In the genomic region with DNA sequence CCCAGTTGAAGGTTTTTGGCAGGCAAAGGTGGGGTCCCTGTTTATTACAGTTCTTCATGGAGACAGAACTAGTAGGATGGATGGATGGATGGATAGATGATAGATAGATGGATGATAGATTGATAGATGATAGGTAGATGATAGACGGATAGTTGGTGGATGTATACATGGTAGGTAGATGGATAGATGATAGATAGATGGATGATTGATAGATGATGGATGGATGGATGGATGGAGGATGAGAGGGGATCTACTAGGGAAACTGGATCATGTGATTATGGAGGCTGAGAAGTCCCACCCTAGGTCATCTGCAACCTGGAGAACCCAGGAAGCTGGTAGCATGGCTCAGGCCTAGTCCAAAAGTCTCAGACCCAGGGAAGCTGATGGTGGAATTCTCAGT, we compare ENCODE assay signal across 13 cellular contexts.
DNase-seq lines count a peak whose midpoint lies in the region; ATAC-seq, FAIRE-seq and TF ChIP-seq lines count a peak whose summit lies in the region.
"Had no signal": no experiment of that assay in that cellular context is flagged by ENCODE, and none has a peak within 500 bp of the region (broad histone marks: within the 10 kb centered on the region; RNA-seq: fewer than 3 reads in every experiment).

No MANE protein-coding gene starts in this region.

- no peak overlapping the region for H2BK5ac ChIP-seq in H1 (ENCODE audit: low read depth, low read length)

- H3K79me2 ChIP-seq in HepG2 (ENCODE audit: insufficient read depth, low read length) (no peaks in the 10 kb centered on the region), OCI-LY3 (ENCODE audit: low read length) (peaks cover 26% of the 10 kb centered on the region), H1 (ENCODE audit: control insufficient read depth in 1 of 2, insufficient read depth in 2 of 2, low read length in 2 of 2) (peaks cover 0 to 3% of the 10 kb centered on the region in 2 experiments; a peak in 1 of 4 replicates)

- H3K27ac Mint-ChIP-seq in CD8-positive, alpha-beta memory T cell = peak overlapping the region in 3 of 8 donors; percentile 26 to 76 (median 39)

- H3K9ac ChIP-seq in HepG2 (ENCODE audit: insufficient read depth, low read depth, low read length) = no peak overlapping the region
- no peak overlapping the region for H3K9ac ChIP-seq in OCI-LY3 (ENCODE audit: low read length)
- H3K9ac ChIP-seq in H1 (replicated peaks in 1 of 4; ENCODE audit: extremely low read depth in 1 of 4, low read depth in 3 of 4, low read length in 3 of 4) = no peak overlapping the region

- H3K27me3 Mint-ChIP-seq in CD8-positive, alpha-beta memory T cell = no peaks in the 10 kb centered on the region

- H3K18ac ChIP-seq in H1 (ENCODE audit: extremely low read depth, low read length) = no peak overlapping the region

- no peak overlapping the region for H3K14ac ChIP-seq in H1 (ENCODE audit: insufficient read length)

- no peak overlapping the region for H3K27ac ChIP-seq in HepG2 (ENCODE audit: extremely low read length, insufficient read depth, low read length)
- no peak overlapping the region for H3K27ac ChIP-seq in right lobe of liver
- 0 out of 2 replicates have a peak overlapping the region, but pooled peaks have one; percentile 22 for H3K27ac ChIP-seq in OCI-LY3 (ENCODE audit: low read length)
- no peak overlapping the region for H3K27ac ChIP-seq in H1 (ENCODE audit: low read depth, low read length)
- no peak overlapping the region for H3K27ac ChIP-seq in CD8-positive, alpha-beta memory T cell (ENCODE audit: low read depth, low read length)
- no peak overlapping the region for H3K27ac ChIP-seq in testis
- H3K27ac ChIP-seq: A549 had no signal

- POLR2A ChIA-PET in HepG2 (lab: Yijun Ruan, JAX) = no interaction called here
- POLR2A ChIA-PET in H1 (lab: Charles Lee; ENCODE audit: partially characterized antibody) = no interaction called here
- POLR2A ChIA-PET in CD8-positive, alpha-beta memory T cell (lab: Charles Lee) = no interaction called here

- H3K4me1 Mint-ChIP-seq in CD8-positive, alpha-beta memory T cell = peaks cover 26 to 50% (median 39%) of the 10 kb centered on the region in 3 donors

- H3K4me1 ChIP-seq in HepG2 (ENCODE audit: insufficient read depth, low read length) (no peaks in the 10 kb centered on the region), right lobe of liver (no peaks in the 10 kb centered on the region), OCI-LY3 (ENCODE audit: low read length) (peaks cover 20% of the 10 kb centered on the region), H1 (replicated peaks in 1 of 4; ENCODE audit: control insufficient read depth in 3 of 4, insufficient read depth in 4 of 4, low read length in 3 of 4) (peaks cover 0 to 4% (median 1%) of the 10 kb centered on the region in 4 experiments; a peak in 4 of 7 replicates), testis (peaks cover 4% of the 10 kb centered on the region)
- peaks cover 25% of the 10 kb centered on the region for H3K4me1 ChIP-seq in CD8-positive, alpha-beta memory T cell (ENCODE audit: insufficient read depth, low read length)
- H3K4me1 ChIP-seq: BE2C had no signal

- TF ChIP-seq CTCF in HepG2 (CRISPR knock-in tag; IDR thresholded peaks at IDR 0.05) = no peak
- no peak for TF ChIP-seq CTCF in right lobe of liver (IDR thresholded peaks at IDR 0.05)
- TF ChIP-seq CTCF in OCI-LY3 (IDR thresholded peaks at IDR 0.05; ENCODE audit: low read depth, low read length) = no peak
- TF ChIP-seq CTCF in H1 (IDR thresholded peaks at IDR 0.05; ENCODE audit: control extremely low read depth in 1 of 3, insufficient read depth in 1 of 3, low read depth in 1 of 3, low read length in 3 of 3) = no peak
- no peak for TF ChIP-seq CTCF in testis (IDR thresholded peaks at IDR 0.05)

- H4K8ac ChIP-seq in H1 (ENCODE audit: extremely low read depth, insufficient read depth, low read length) = no peak overlapping the region

- no TSS peak for BruUV-seq in HepG2 (replicated peaks; lab: Mats Ljungman, UMichigan)

- no peak overlapping the region for H4K5ac ChIP-seq in H1 (ENCODE audit: insufficient read length, low read depth, low read length)

- H4K91ac ChIP-seq in H1 (replicated peaks; ENCODE audit: insufficient read length, low read length) = no peak overlapping the region

- H2BK12ac ChIP-seq in H1 (ENCODE audit: low read depth, low read length) = no peak overlapping the region

- no peak overlapping the region for H3K23ac ChIP-seq in H1 (ENCODE audit: insufficient read length)

- ATAC-seq in HepG2 = no peak
- ATAC-seq in right lobe of liver = no peak

- TF ChIP-seq POLR2A in HepG2 (IDR thresholded peaks at IDR 0.05; ENCODE audit: insufficient read depth in 1 of 2, low read depth in 2 of 2, low read length in 2 of 2) = no peak
- TF ChIP-seq POLR2A in right lobe of liver (IDR thresholded peaks at IDR 0.05) = no peak
- no peak for TF ChIP-seq POLR2A in H1 (IDR thresholded peaks at IDR 0.05; ENCODE audit: control extremely low read depth in 1 of 2, low read depth in 2 of 2, low read length in 2 of 2)
- TF ChIP-seq POLR2A in testis (IDR thresholded peaks at IDR 0.05) = no peak

- H4K20me1 ChIP-seq in HepG2 (ENCODE audit: insufficient read depth, low read length) (no peaks in the 10 kb centered on the region), OCI-LY3 (ENCODE audit: insufficient read depth, low read length) (0 out of 2 replicates have a peak, but pooled peaks cover 3% of the 10 kb centered on the region), H1 (replicated peaks in 1 of 2; ENCODE audit: control insufficient read depth in 1 of 2, insufficient read depth in 2 of 2, low read length in 2 of 2) (peaks cover 4 to 13% of the 10 kb centered on the region in 2 experiments)

- no peak overlapping the region for H3K4me2 ChIP-seq in HepG2 (ENCODE audit: low read depth, low read length)
- H3K4me2 ChIP-seq in OCI-LY3 (ENCODE audit: low read length) = no peak overlapping the region
- H3K4me2 ChIP-seq in H1 (ENCODE audit: insufficient read depth in 1 of 2, low read depth in 2 of 2, low read length in 2 of 2) = no peak overlapping the region
- H3K4me2 ChIP-seq: A549 had no signal

- H2AFZ ChIP-seq in HepG2 (ENCODE audit: low read length) (no peak overlapping the region), OCI-LY3 (ENCODE audit: low read depth, low read length) (no peak overlapping the region), H1 (ENCODE audit: low read length) (no peak overlapping the region)

- H3K9me3 Mint-ChIP-seq in CD8-positive, alpha-beta memory T cell = no peaks in the 10 kb centered on the region

- DNase-seq in HepG2 (ENCODE audit: low spot score) (no peak), right lobe of liver (no peak), H1 (ENCODE audit: low read depth in 1 of 2, low spot score in 2 of 2) (no peak), testis (no peak), NCI-H446 treated with DMSO at 0.1 percent for 48 hours (lab: John Stamatoyannopoulos, UW) (no peak)
- no peak for DNase-seq in CD8-positive, alpha-beta memory T cell
- DNase-seq: BE2C, Calu3, DMS 273 treated with DMSO at 0.1 percent for 48 hours, HCEC 1CT, IMR-90 had no signal

- no peak for TF ChIP-seq RAD21 in HepG2 (CRISPR knock-in tag; IDR thresholded peaks at IDR 0.05)
- no peak for TF ChIP-seq RAD21 in H1 (IDR thresholded peaks at IDR 0.05 in 1 of 2, conservative IDR thresholded peaks at IDR 0.05 in 1 of 2; ENCODE audit: low read depth in 2 of 2, low read length in 2 of 2)

- H3K36me3 Mint-ChIP-seq in CD8-positive, alpha-beta memory T cell = peaks cover 7 to 63% (median 21%) of the 10 kb centered on the region in 3 donors

- H3K4ac ChIP-seq in H1 (replicated peaks; ENCODE audit: insufficient read length, low read depth, low read length) = no peak overlapping the region

- no peak for TF ChIP-seq EP300 in HepG2 (IDR thresholded peaks at IDR 0.05; ENCODE audit: low read depth in 2 of 2, low read length in 2 of 2)
- no peak for TF ChIP-seq EP300 in HepG2 (CRISPR knock-in tag; IDR thresholded peaks at IDR 0.05; ENCODE audit: borderline replicate concordance)
- no peak for TF ChIP-seq EP300 in H1 (IDR thresholded peaks at IDR 0.05; ENCODE audit: borderline replicate concordance in 1 of 2, low read depth in 2 of 2, low read length in 2 of 2)

- peaks cover 3% of the 10 kb centered on the region; the same call in 1 of the 2 replicates for H3K23me2 ChIP-seq in H1 (ENCODE audit: low read depth, low read length)

- H3K27me3 ChIP-seq in HepG2 (ENCODE audit: control insufficient read depth in 1 of 2, insufficient read depth in 2 of 2, low read length in 2 of 2) (no peaks in the 10 kb centered on the region), right lobe of liver (no peaks in the 10 kb centered on the region), OCI-LY3 (ENCODE audit: low read depth, low read length) (no peaks in the 10 kb centered on the region), H1 (replicated peaks in 1 of 4; ENCODE audit: control insufficient read depth in 3 of 4, extremely low read depth in 1 of 4, insufficient read depth in 3 of 4, low read length in 3 of 4) (no peaks in the 10 kb centered on the region), testis (no peaks in the 10 kb centered on the region)
- H3K27me3 ChIP-seq in CD8-positive, alpha-beta memory T cell (ENCODE audit: insufficient read depth, low read length, poor library complexity, severe bottlenecking) = no peaks in the 10 kb centered on the region
- H3K27me3 ChIP-seq: BE2C had no signal

- no peak overlapping the region for H2AK5ac ChIP-seq in H1 (ENCODE audit: low read depth, low read length)

- in situ Hi-C loops in HepG2 (cut with HindIII; ENCODE audit: extremely low pct_ligation_motif_present, low pct_unique_long_range_greater_than_20kb) = no loop called here

- H3K79me1 ChIP-seq in H1 (ENCODE audit: low read depth, low read length) = peaks cover 2% of the 10 kb centered on the region; the same call in 1 of the 2 replicates

- H3K9me3 ChIP-seq in HepG2 (ENCODE audit: low read length) = no peaks in the 10 kb centered on the region
- H3K9me3 ChIP-seq in right lobe of liver = no peaks in the 10 kb centered on the region
- no peaks in the 10 kb centered on the region for H3K9me3 ChIP-seq in OCI-LY3 (ENCODE audit: insufficient read depth, low read length)
- no peaks in the 10 kb centered on the region for H3K9me3 ChIP-seq in H1 (ENCODE audit: insufficient read depth in 2 of 2, low read depth in 1 of 2, low read length in 1 of 2)
- H3K9me3 ChIP-seq in CD8-positive, alpha-beta memory T cell (ENCODE audit: low read length) = no peaks in the 10 kb centered on the region
- H3K9me3 ChIP-seq in testis = no peaks in the 10 kb centered on the region
- H3K9me3 ChIP-seq: A549, BE2C had no signal

- no peak overlapping the region for H2BK120ac ChIP-seq in H1 (replicated peaks; ENCODE audit: low read depth, low read length)

- H2BK15ac ChIP-seq in H1 (ENCODE audit: low read length) = no peak overlapping the region

- CTCF ChIA-PET in HepG2 (lab: Yijun Ruan, JAX; ENCODE audit: low intra/inter-chr PET ratio, low total read pairs) = no interaction called here
- CTCF ChIA-PET in H1 (lab: Charles Lee; ENCODE audit: partially characterized antibody) = no interaction called here
- CTCF ChIA-PET in CD8-positive, alpha-beta memory T cell (lab: Charles Lee) = no interaction called here

- no peak overlapping the region for H3K4me3 Mint-ChIP-seq in CD8-positive, alpha-beta memory T cell

- peak overlapping the region; percentile 64 for H3K56ac ChIP-seq in H1 (replicated peaks; ENCODE audit: insufficient read length, low read depth, low read length)

- H2BK20ac ChIP-seq in H1 (ENCODE audit: low read length) = no peak overlapping the region

- no peak for FAIRE-seq in HepG2 (lab: Jason Lieb, UNC)
- no peak for FAIRE-seq in H1 (lab: Jason Lieb, UNC)
- FAIRE-seq: A549 had no signal

- no peak overlapping the region for H3K4me3 ChIP-seq in HepG2 (replicated peaks in 1 of 3; ENCODE audit: insufficient read depth in 1 of 3, low read depth in 2 of 3, low read length in 3 of 3)
- H3K4me3 ChIP-seq in right lobe of liver = no peak overlapping the region
- H3K4me3 ChIP-seq in OCI-LY3 (ENCODE audit: low read length) = no peak overlapping the region
- no peak overlapping the region for H3K4me3 ChIP-seq in H1 (ENCODE audit: extremely low read depth in 1 of 4, insufficient read depth in 2 of 4, low read depth in 3 of 4, low read length in 4 of 4)
- H3K4me3 ChIP-seq in CD8-positive, alpha-beta memory T cell (ENCODE audit: low read length) = no peak overlapping the region
- no peak overlapping the region for H3K4me3 ChIP-seq in testis
- H3K4me3 ChIP-seq: A549 had no signal

- WGBS in HepG2 (ENCODE audit: low lambda C conversion rate) = 97% methylated on average over 1 of the region's 1 CpG
- WGBS in right lobe of liver (ENCODE audit: insufficient coverage, low coverage, low lambda C conversion rate, missing lambda C conversion rate) = 64% methylated on average over 1 of the region's 1 CpG
- 100% methylated on average over 1 of the region's 1 CpG for WGBS in H1 (ENCODE audit: extremely low coverage in 1 of 2, insufficient coverage in 1 of 2, insufficient read length in 1 of 2, insufficient replicate concordance in 2 of 2, low coverage in 1 of 2, low lambda C conversion rate in 2 of 2, missing lambda C conversion rate in 1 of 2), 2 experiments
- 88 to 92% methylated on average over 1 of the region's 1 CpG for WGBS in testis, 2 donors

- H3K36me3 ChIP-seq in HepG2 (replicated peaks in 1 of 2; ENCODE audit: control insufficient read depth in 1 of 2, insufficient read depth in 2 of 2, low read length in 2 of 2) (peaks cover 41 to 80% of the 10 kb centered on the region in 2 experiments), right lobe of liver (no peaks in the 10 kb centered on the region), OCI-LY3 (replicated peaks; ENCODE audit: low read depth, low read length) (peaks cover 51% of the 10 kb centered on the region), H1 (ENCODE audit: control insufficient read depth in 2 of 4, insufficient read depth in 4 of 4, low read length in 3 of 4) (peaks cover 10 to 47% (median 17%) of the 10 kb centered on the region in 4 experiments; a peak in 7 of 8 replicates), testis (ENCODE audit: low read depth, missing control alignments) (no peaks in the 10 kb centered on the region)
- peaks cover 32% of the 10 kb centered on the region for H3K36me3 ChIP-seq in CD8-positive, alpha-beta memory T cell (ENCODE audit: insufficient read depth, low read length)

- intact Hi-C loops in HepG2 (cut with micrococcal nuclease; ENCODE audit: unreplicated experiment) = no loop called here
- intact Hi-C loops in right lobe of liver (cut with DNase I) = no loop called here
- intact Hi-C loops in testis (cut with DNase I; ENCODE audit: low total_unique reads) = no loop called here
